Comparison of ENCODE assay signal across 13 cellular contexts in genomic region chr10:60869916-60870728, GRCh38.
DNase-seq lines count a peak whose midpoint lies in the region; ATAC-seq and TF ChIP-seq lines count a peak whose summit lies in the region.
"Had no signal": no experiment of that assay in that cellular context is flagged by ENCODE, and none has a peak within 500 bp of the region (broad histone marks: within the 10 kb centered on the region; RNA-seq: fewer than 3 reads in every experiment).

No MANE protein-coding gene starts in this region.

- no peaks in the 10 kb centered on the region for H3K4me1 ChIP-seq in neural progenitor cell
- H3K4me1 ChIP-seq: pancreas had no signal

- H3K9ac ChIP-seq in neural progenitor cell: no peak overlapping the region

- H3F3A ChIP-seq in neural progenitor cell (ENCODE audit: low read depth): no peaks in the 10 kb centered on the region

- no peaks in the 10 kb centered on the region for H4K20me1 ChIP-seq in neural progenitor cell (ENCODE audit: low read depth)

- H2AFZ ChIP-seq in neural progenitor cell (replicated peaks): no peak overlapping the region

- H3K27ac Mint-ChIP-seq in neural progenitor cell: no peak overlapping the region
- H3K27ac Mint-ChIP-seq: activated T-helper 17 cell treated with anti-CD3 and anti-CD28 coated beads, Interleukin-2, amount 50 U/mL, for 72 hours; T-helper 1 cell treated with Interleukin-12 subunit alpha and Interleukin-12 subunit beta and Interleukin-4 antibody, amounts not matched to agents 30 μg/mL and 1 μg/mL, for 36 hours had no signal

- H3K36me3 ChIP-seq in neural progenitor cell: no peaks in the 10 kb centered on the region

- H3K4me2 ChIP-seq in neural progenitor cell: no peak overlapping the region

- H3K4me3 ChIP-seq in neural progenitor cell: no peak overlapping the region
- H3K4me3 ChIP-seq: pancreas had no signal

- H3K4me3 Mint-ChIP-seq in neural progenitor cell: no peak overlapping the region
- H3K4me3 Mint-ChIP-seq: activated T-helper 17 cell treated with anti-CD3 and anti-CD28 coated beads, Interleukin-2, amount 50 U/mL, for 72 hours; T-helper 1 cell treated with Interleukin-12 subunit alpha and Interleukin-12 subunit beta and Interleukin-4 antibody, amounts not matched to agents 30 μg/mL and 1 μg/mL, for 36 hours had no signal

- no peaks in the 10 kb centered on the region for H3K79me2 ChIP-seq in neural progenitor cell (ENCODE audit: low read depth)

- no peaks in the 10 kb centered on the region for H3K9me3 ChIP-seq in neural progenitor cell (ENCODE audit: low read depth)
- H3K9me3 ChIP-seq: pancreas had no signal

- H3K4me1 Mint-ChIP-seq in neural progenitor cell: peaks cover 4% of the 10 kb centered on the region
- H3K4me1 Mint-ChIP-seq: activated T-helper 17 cell treated with anti-CD3 and anti-CD28 coated beads, Interleukin-2, amount 50 U/mL, for 72 hours had no signal

- H3K27me3 Mint-ChIP-seq in neural progenitor cell (ENCODE audit: insufficient read depth, low read depth): peaks cover 2% of the 10 kb centered on the region

- TF ChIP-seq CTCF in GM12873 (IDR thresholded peaks at IDR 0.05; ENCODE audit: insufficient read depth, low read depth, low read length, missing control alignments) (peak; percentile 21), neural progenitor cell (IDR thresholded peaks at IDR 0.05) (peak; percentile 39)

- ATAC-seq in HG03378 (IDR thresholded peaks at IDR 0.05; ENCODE audit: unreplicated experiment): no peak
- ATAC-seq: activated T-helper 17 cell treated with anti-CD3 and anti-CD28 coated beads, Interleukin-2, amount 50 U/mL, for 72 hours had no signal

- H3K36me3 Mint-ChIP-seq in neural progenitor cell: peaks cover 13% of the 10 kb centered on the region

- no peaks in the 10 kb centered on the region for H3K9me3 Mint-ChIP-seq in neural progenitor cell
- H3K9me3 Mint-ChIP-seq: activated T-helper 17 cell treated with anti-CD3 and anti-CD28 coated beads, Interleukin-2, amount 50 U/mL, for 72 hours; T-helper 1 cell treated with Interleukin-12 subunit alpha and Interleukin-12 subunit beta and Interleukin-4 antibody, amounts not matched to agents 30 μg/mL and 1 μg/mL, for 36 hours had no signal

- no peaks in the 10 kb centered on the region for H3K27me3 ChIP-seq in neural progenitor cell
- H3K27me3 ChIP-seq: pancreas had no signal

- DNase-seq in NCI-H69 (lab: John Stamatoyannopoulos, UW): peak; percentile 19
- DNase-seq in dermis blood vessel endothelial cell: peak; percentile 7
- no peak for DNase-seq in neural progenitor cell (ENCODE audit: low spot score)
- DNase-seq in NCI-H128 (lab: John Stamatoyannopoulos, UW; ENCODE audit: unreplicated experiment): no peak
- no peak for DNase-seq in NCI-H1417 treated with DMSO at 0.1 percent for 48 hours (lab: John Stamatoyannopoulos, UW)
- DNase-seq: activated CD4-positive, alpha-beta T cell treated with anti-CD3 and anti-CD28 coated beads, Interleukin-2, amount 50 U/mL, for 1 hour; HCEC 1CT; NCI-H345; pancreas had no signal

- no peak overlapping the region for H3K27ac ChIP-seq in neural progenitor cell
- H3K27ac ChIP-seq: pancreas had no signal

Comparison
In these comparisons a context has a peak if more than half of its experiments do, and no peak if none do; other contexts are left out.
1. DNase-seq: peak in NCI-H69 (single experiment) and dermis blood vessel endothelial cell (single experiment); none in neural progenitor cell (single experiment), NCI-H128 (single experiment) and NCI-H1417 treated with DMSO at 0.1 percent for 48 hours (single experiment).